ENCODE assay signal across 21 cellular contexts in genomic region chr13:34803756-34804155, GRCh38.
"Had no signal": no experiment of that assay in that cellular context is flagged by ENCODE, and none has a peak within 500 bp of the region (broad histone marks: within the 10 kb centered on the region; RNA-seq: fewer than 3 reads in every experiment).

No MANE protein-coding gene starts in this region.

- H3K27me3 ChIP-seq: ovary, right atrium auricular region, right lobe of liver, tibial nerve, uterus had no signal

- DNase-seq: islet precursor cell; left ventricle myocardium inferior; mesendoderm; naive B cell; natural killer cell; nephron progenitor cell; ovary; right lobe of liver; stimulated activated CD4-positive, alpha-beta T cell treated with anti-CD3 and anti-CD28 coated beads, Interleukin-1b, Interleukin-23, amount 100 ng/mL, for 48 hours; stimulated activated CD4-positive, alpha-beta T cell treated with anti-CD3 and anti-CD28 coated beads, Interleukin-2, amount 100 ng/mL, for 48 hours; stimulated activated CD4-positive, alpha-beta T cell treated with anti-CD3 and anti-CD28 coated beads, Interleukin-4, amount 100 ng/mL, for 4 hours; stimulated activated CD8-positive, alpha-beta memory T cell treated with anti-CD3 and anti-CD28 coated beads, Interleukin-4, amount 100 ng/mL, for 48 hours; stimulated activated naive CD4-positive, alpha-beta T cell treated with Interleukin-2 at 50 U/mL for 16 hours; stimulated activated naive CD8-positive, alpha-beta T cell treated with anti-CD3 and anti-CD28 coated beads, Interleukin-15, amount 100 ng/mL, for 72 hours; substantia nigra; uterus had no signal

- H3K4me2 ChIP-seq: smooth muscle cell had no signal

- ATAC-seq: natural killer cell; right lobe of liver; stimulated activated memory B cell treated with anti-CD40 and anti-IgM and Interleukin-4, amounts not matched to agents 10 μg/mL and 1 μg/mL and 100 μg/mL, for 72 hours; stimulated activated naive CD8-positive, alpha-beta T cell treated with anti-CD3 and anti-CD28 coated beads, Interleukin-15, amount 100 ng/mL, for 72 hours had no signal

- H3K4me3 ChIP-seq: left ventricle myocardium inferior, lung, ovary, right atrium auricular region, right lobe of liver, smooth muscle cell, tibial nerve, uterus had no signal

- H3K9me3 ChIP-seq: left ventricle myocardium inferior, ovary, right atrium auricular region, right lobe of liver, tibial nerve, uterus had no signal

- H3K27ac ChIP-seq: left ventricle myocardium inferior, ovary, right atrium auricular region, right lobe of liver, tibial nerve, uterus had no signal

- H3K4me1 ChIP-seq: left ventricle myocardium inferior, right atrium auricular region, right lobe of liver, tibial nerve, uterus had no signal

- H3K36me3 ChIP-seq: left ventricle myocardium inferior, ovary, right atrium auricular region, right lobe of liver, tibial nerve, uterus had no signal
